Comparison of ENCODE assay signal across 1 cellular context in genomic region chr4:182265881-182266280, GRCh38.
TF ChIP-seq lines count a peak whose summit lies in the region.

No MANE protein-coding gene starts in this region.

TF ChIP-seq in GM12878, 131 proteins besides CTCF, POLR2A, EP300 and RAD21 (continued from another document):
- no peak for TF ChIP-seq ZNF217 (IDR thresholded peaks at IDR 0.05)
- no peak for TF ChIP-seq BCLAF1 (IDR thresholded peaks at IDR 0.05)
- no peak for TF ChIP-seq HCFC1 (IDR thresholded peaks at IDR 0.05; ENCODE audit: low read length)
- TF ChIP-seq IRF4 (IDR thresholded peaks at IDR 0.05; ENCODE audit: low read depth, low read length), result no peak
- TF ChIP-seq GABPA (IDR thresholded peaks at IDR 0.05; ENCODE audit: low read depth), result no peak
